ENCODE assay signal across 27 cellular contexts in genomic region chr5:102818345-102818744, GRCh38.
"Had no signal": no experiment of that assay in that cellular context is flagged by ENCODE, and none has a peak within 500 bp of the region (broad histone marks: within the 10 kb centered on the region; RNA-seq: fewer than 3 reads in every experiment).

No MANE protein-coding gene starts in this region.

- H3K27me3 Mint-ChIP-seq: activated CD4-positive, alpha-beta T cell treated with anti-CD3 and anti-CD28 coated beads for 36 hours; activated CD8-positive, alpha-beta memory T cell treated with anti-CD3 and anti-CD28 coated beads, Interleukin-2, amount 10 ng/mL, durations not matched to agents 7 days and 5 days; activated naive CD4-positive, alpha-beta T cell treated with anti-CD3 and anti-CD28 coated beads, Interleukin-2, amount 50 U/mL, for 24 hours; activated naive CD8-positive, alpha-beta T cell treated with anti-CD3 and anti-CD28 coated beads, Interleukin-2, amount 50 U/mL, for 24 hours; central memory CD8-positive, alpha-beta T cell; dendritic cell treated with granulocyte-macrophage colony-stimulating factor and Interleukin-4, amounts not matched to agents 40 ng/mL and 50 ng/mL, for 4 days; stimulated activated naive CD8-positive, alpha-beta T cell treated with anti-CD3 and anti-CD28 coated beads, Interleukin-15, amount 100 ng/mL, for 72 hours; T-cell; type B pancreatic cell had no signal

- H3K9me3 Mint-ChIP-seq: activated naive CD4-positive, alpha-beta T cell treated with anti-CD3 and anti-CD28 coated beads, Interleukin-2, amount 50 U/mL, for 24 hours; activated naive CD8-positive, alpha-beta T cell treated with anti-CD3 and anti-CD28 coated beads, Interleukin-2, amount 50 U/mL, for 24 hours; activated T-helper 2 cell treated with anti-CD3 and anti-CD28 coated beads, Interferon-gamma antibody, Interleukin-2, Interleukin-4, amounts not matched to agents 10 μg/mL and 5 μg/mL and 100 μg/mL, durations not matched to agents 14 hours and 24 hours and 36 hours; central memory CD8-positive, alpha-beta T cell; dendritic cell treated with granulocyte-macrophage colony-stimulating factor and Interleukin-4, amounts not matched to agents 40 ng/mL and 50 ng/mL, for 4 days; endodermal cell; mesothelial cell of epicardium; naive thymus-derived CD4-positive, alpha-beta T cell; stimulated activated effector memory CD8-positive, alpha-beta T cell treated with anti-CD3 and anti-CD28 coated beads, Interleukin-12 subunit alpha, Interleukin-12 subunit beta, amount 100 ng/mL, for 72 hours; stimulated activated naive CD8-positive, alpha-beta T cell treated with anti-CD3 and anti-CD28 coated beads, Interleukin-15, amount 100 ng/mL, for 72 hours; T-cell; type B pancreatic cell had no signal

- H3K27ac Mint-ChIP-seq: activated CD4-positive, alpha-beta T cell treated with anti-CD3 and anti-CD28 coated beads for 36 hours; activated CD8-positive, alpha-beta memory T cell treated with anti-CD3 and anti-CD28 coated beads, Interleukin-2, amount 10 ng/mL, durations not matched to agents 7 days and 5 days; activated CD8-positive, alpha-beta T cell treated with anti-CD3 and anti-CD28 coated beads, Interleukin-2, amount 10 ng/mL, durations not matched to agents 7 days and 5 days; activated naive CD4-positive, alpha-beta T cell treated with anti-CD3 and anti-CD28 coated beads, Interleukin-2, amount 50 U/mL, for 24 hours; activated naive CD8-positive, alpha-beta T cell treated with anti-CD3 and anti-CD28 coated beads, Interleukin-2, amount 50 U/mL, for 24 hours; activated T-helper 2 cell treated with anti-CD3 and anti-CD28 coated beads, Interferon-gamma antibody, Interleukin-2, Interleukin-4, amounts not matched to agents 10 μg/mL and 5 μg/mL and 100 μg/mL, durations not matched to agents 14 hours and 24 hours and 36 hours; dendritic cell treated with granulocyte-macrophage colony-stimulating factor and Interleukin-4, amounts not matched to agents 40 ng/mL and 50 ng/mL, for 4 days; endodermal cell; mesothelial cell of epicardium; naive thymus-derived CD4-positive, alpha-beta T cell; stimulated activated effector memory CD8-positive, alpha-beta T cell treated with anti-CD3 and anti-CD28 coated beads, Interleukin-12 subunit alpha, Interleukin-12 subunit beta, amount 100 ng/mL, for 72 hours; stimulated activated naive CD8-positive, alpha-beta T cell treated with anti-CD3 and anti-CD28 coated beads, Interleukin-15, amount 100 ng/mL, for 72 hours; T-cell; type B pancreatic cell had no signal

- H3K9me3 ChIP-seq: sigmoid colon, uterus had no signal

- H3K4me3 ChIP-seq: sigmoid colon, uterus had no signal

- H3K27ac ChIP-seq: foreskin keratinocyte, sigmoid colon, uterus had no signal

- H3K36me3 Mint-ChIP-seq: mesothelial cell of epicardium, type B pancreatic cell had no signal

- DNase-seq: activated CD4-positive, alpha-beta T cell treated with anti-CD3 and anti-CD28 coated beads for 36 hours; activated CD4-positive, CD25-positive, alpha-beta regulatory T cell; activated CD8-positive, alpha-beta memory T cell treated with anti-CD3 and anti-CD28 coated beads, Interleukin-2, amount 10 ng/mL, durations not matched to agents 7 days and 5 days; activated CD8-positive, alpha-beta T cell treated with anti-CD3 and anti-CD28 coated beads, Interleukin-2, amount 10 ng/mL, durations not matched to agents 7 days and 5 days; activated naive CD8-positive, alpha-beta T cell treated with anti-CD3 and anti-CD28 coated beads, Interleukin-2, amount 50 U/mL, for 24 hours; activated T-cell treated with anti-CD3 and anti-CD28 coated beads, Interleukin-2, amount 50 U/mL, for 48 hours; amygdala; endodermal cell; foreskin keratinocyte; islet precursor cell; naive thymus-derived CD4-positive, alpha-beta T cell; retina; sigmoid colon; small intestine; stimulated activated CD4-positive, alpha-beta T cell treated with anti-CD3 and anti-CD28 coated beads, Interleukin-4, amount 100 ng/mL, for 24 hours; stimulated activated naive CD8-positive, alpha-beta T cell treated with anti-CD3 and anti-CD28 coated beads, Interleukin-15, amount 100 ng/mL, for 72 hours; substantia nigra; T-cell; uterus had no signal

- H3K27me3 ChIP-seq: foreskin keratinocyte, sigmoid colon, uterus had no signal

- H3K4me3 Mint-ChIP-seq: activated CD4-positive, alpha-beta T cell treated with anti-CD3 and anti-CD28 coated beads for 36 hours; activated CD8-positive, alpha-beta memory T cell treated with anti-CD3 and anti-CD28 coated beads, Interleukin-2, amount 10 ng/mL, durations not matched to agents 7 days and 5 days; activated CD8-positive, alpha-beta T cell treated with anti-CD3 and anti-CD28 coated beads, Interleukin-2, amount 10 ng/mL, durations not matched to agents 7 days and 5 days; activated naive CD4-positive, alpha-beta T cell treated with anti-CD3 and anti-CD28 coated beads, Interleukin-2, amount 50 U/mL, for 24 hours; activated naive CD8-positive, alpha-beta T cell treated with anti-CD3 and anti-CD28 coated beads, Interleukin-2, amount 50 U/mL, for 24 hours; central memory CD8-positive, alpha-beta T cell; dendritic cell treated with granulocyte-macrophage colony-stimulating factor and Interleukin-4, amounts not matched to agents 40 ng/mL and 50 ng/mL, for 4 days; endodermal cell; mesothelial cell of epicardium; naive thymus-derived CD4-positive, alpha-beta T cell; stimulated activated effector memory CD8-positive, alpha-beta T cell treated with anti-CD3 and anti-CD28 coated beads, Interleukin-12 subunit alpha, Interleukin-12 subunit beta, amount 100 ng/mL, for 72 hours; stimulated activated naive CD8-positive, alpha-beta T cell treated with anti-CD3 and anti-CD28 coated beads, Interleukin-15, amount 100 ng/mL, for 72 hours; T-cell; type B pancreatic cell had no signal

- ATAC-seq: activated CD4-positive, alpha-beta T cell treated with anti-CD3 and anti-CD28 coated beads for 36 hours; activated CD8-positive, alpha-beta memory T cell treated with anti-CD3 and anti-CD28 coated beads, Interleukin-2, amount 10 ng/mL, durations not matched to agents 7 days and 5 days; activated CD8-positive, alpha-beta T cell treated with anti-CD3 and anti-CD28 coated beads, Interleukin-2, amount 10 ng/mL, durations not matched to agents 7 days and 5 days; activated naive CD8-positive, alpha-beta T cell treated with anti-CD3 and anti-CD28 coated beads, Interleukin-2, amount 50 U/mL, for 24 hours; esophagus mucosa; foreskin keratinocyte; naive thymus-derived CD4-positive, alpha-beta T cell; stimulated activated effector memory CD8-positive, alpha-beta T cell treated with anti-CD3 and anti-CD28 coated beads, Interleukin-12 subunit alpha, Interleukin-12 subunit beta, amount 100 ng/mL, for 72 hours; stimulated activated naive CD8-positive, alpha-beta T cell treated with anti-CD3 and anti-CD28 coated beads, Interleukin-15, amount 100 ng/mL, for 72 hours; T-cell had no signal

- H3K4me1 ChIP-seq: uterus had no signal

- H3K36me3 ChIP-seq: sigmoid colon, uterus had no signal
